15 cellular contexts compared by ENCODE assay signal in the genomic region with DNA sequence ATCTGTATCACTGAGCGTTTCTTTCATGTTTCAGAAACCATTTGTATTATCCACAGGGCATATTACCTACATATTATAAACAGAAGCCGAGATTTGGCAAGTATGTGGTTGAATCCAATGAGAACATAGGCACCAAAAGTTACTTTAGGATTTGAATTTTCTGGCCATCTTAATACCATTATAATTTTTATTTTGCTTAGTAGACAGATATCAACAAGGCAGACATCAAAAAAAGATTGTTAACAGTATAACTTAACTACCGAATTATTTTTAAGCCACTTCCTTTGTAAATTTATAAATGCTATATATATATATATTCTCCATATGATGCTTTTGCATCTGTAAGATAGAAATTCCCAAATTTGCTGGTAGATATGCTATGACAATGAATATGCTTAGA.
"Had no signal": no experiment of that assay in that cellular context is flagged by ENCODE, and none has a peak within 500 bp of the region (broad histone marks: within the 10 kb centered on the region; RNA-seq: fewer than 3 reads in every experiment).

No MANE protein-coding gene starts in this region.

- ATAC-seq: activated CD8-positive, alpha-beta memory T cell treated with anti-CD3 and anti-CD28 coated beads, Interleukin-2, amount 10 ng/mL, durations not matched to agents 7 days and 5 days; left lung had no signal

- H3K9me3 ChIP-seq: left lung, testis had no signal

- H3K27me3 ChIP-seq: brain microvascular endothelial cell, testis had no signal

- H3K27ac Mint-ChIP-seq: activated CD8-positive, alpha-beta memory T cell treated with anti-CD3 and anti-CD28 coated beads, Interleukin-2, amount 10 ng/mL, durations not matched to agents 7 days and 5 days; activated naive CD8-positive, alpha-beta T cell; activated T-cell treated with anti-CD3 and anti-CD28 coated beads, Interleukin-2, amount 50 U/mL, for 24 hours; stimulated activated naive CD8-positive, alpha-beta T cell treated with anti-CD3 and anti-CD28 coated beads, Interleukin-15, Interleukin-2, amounts not matched to agents 100 ng/mL and 50 ng/mL, for 24 hours had no signal

- H3K4me3 Mint-ChIP-seq: activated CD8-positive, alpha-beta memory T cell treated with anti-CD3 and anti-CD28 coated beads, Interleukin-2, amount 10 ng/mL, durations not matched to agents 7 days and 5 days; activated T-cell treated with anti-CD3 and anti-CD28 coated beads, Interleukin-2, amount 50 U/mL, for 24 hours had no signal

- H3K36me3 ChIP-seq: brain microvascular endothelial cell, left lung had no signal

- H3K27ac ChIP-seq: brain microvascular endothelial cell, testis had no signal

- H3K9me3 Mint-ChIP-seq: activated T-cell treated with anti-CD3 and anti-CD28 coated beads, Interleukin-2, amount 50 U/mL, for 24 hours had no signal

- H3K36me3 Mint-ChIP-seq: activated CD8-positive, alpha-beta memory T cell treated with anti-CD3 and anti-CD28 coated beads, Interleukin-2, amount 10 ng/mL, durations not matched to agents 7 days and 5 days; activated naive CD8-positive, alpha-beta T cell had no signal

- DNase-seq: activated CD4-positive, alpha-beta T cell treated with anti-CD3 and anti-CD28 coated beads, Interleukin-2, amount 50 U/mL, for 48 hours; activated CD4-positive, CD25-positive, alpha-beta regulatory T cell treated with anti-CD3 and anti-CD28 coated beads, Interleukin-2, amount 50 U/mL, for 72 hours; activated CD8-positive, alpha-beta memory T cell treated with anti-CD3 and anti-CD28 coated beads, Interleukin-2, amount 10 ng/mL, durations not matched to agents 7 days and 5 days; activated effector memory CD4-positive, alpha-beta T cell treated with anti-CD3 and anti-CD28 coated beads, Interleukin-2, amount 50 U/mL, for 16 hours; activated T-cell treated with anti-CD3 and anti-CD28 coated beads, Interleukin-2, amount 50 U/mL, for 24 hours; amygdala; brain microvascular endothelial cell; cerebellar nuclear complex; dermis blood vessel endothelial cell; left lung; mesendoderm; stimulated activated CD4-positive, alpha-beta T cell treated with anti-CD3 and anti-CD28 coated beads, Interleukin-4, amount 100 ng/mL, for 24 hours; testis had no signal
